In the genomic region with DNA sequence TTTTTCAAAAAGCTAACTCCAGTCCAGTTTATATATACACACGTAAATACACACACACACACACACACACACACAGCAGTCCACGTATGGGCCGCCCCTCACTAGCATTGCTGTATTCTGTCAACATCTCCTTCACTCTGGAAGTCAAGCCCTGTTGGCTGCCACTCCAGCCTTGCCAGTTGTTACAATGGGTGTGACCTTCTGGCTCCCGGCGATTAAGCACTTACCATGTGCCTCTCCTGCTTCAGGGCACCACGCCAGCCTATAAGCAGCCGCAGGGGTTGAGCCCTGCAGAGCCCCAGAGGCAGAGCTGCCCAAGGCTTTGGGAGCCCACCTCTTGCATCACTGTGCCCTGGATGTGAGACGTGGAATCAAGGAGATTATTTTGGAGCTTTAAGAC, we compare ENCODE assay signal across 12 cellular contexts. TPM values are rescaled to one million over a fixed set of nuclear protein-coding genes. Genes with fewer than 3 reads are reported as not detected.
DNase-seq lines count a peak whose midpoint lies in the region; ATAC-seq, FAIRE-seq and TF ChIP-seq lines count a peak whose summit lies in the region.
"Had no signal": no experiment of that assay in that cellular context is flagged by ENCODE, and none has a peak within 500 bp of the region (broad histone marks: within the 10 kb centered on the region; RNA-seq: fewer than 3 reads in every experiment).

No MANE protein-coding gene starts in this region.

- H3K27ac ChIP-seq in A673 (ENCODE audit: low read depth, low read length, poor library complexity, severe bottlenecking) (no peak overlapping the region), RWPE1 (no peak overlapping the region), mesenchymal stem cell (ENCODE audit: low read length, poor library complexity, severe bottlenecking) (no peak overlapping the region)

- POLR2A ChIA-PET in A673 (lab: Charles Lee; ENCODE audit: low non-redundant PET): no interaction called here
- POLR2A ChIA-PET in RWPE1 (lab: Yijun Ruan, JAX; ENCODE audit: low non-redundant PET): no interaction called here

- H3K4me1 ChIP-seq in A673 (ENCODE audit: insufficient read depth, low read length, poor library complexity, severe bottlenecking) (peaks cover 8% of the 10 kb centered on the region), mesenchymal stem cell (ENCODE audit: control insufficient read depth, insufficient read depth, low read depth, low read length) (peaks cover 9% of the 10 kb centered on the region)

- BruUV-seq in A673 (replicated peaks; lab: Mats Ljungman, UMichigan): no TSS peak

- H2AFZ ChIP-seq in mesenchymal stem cell (ENCODE audit: low read depth, low read length): no peak overlapping the region

- H3K23ac ChIP-seq in mesenchymal stem cell (ENCODE audit: low read length in 2 of 2): no peak overlapping the region

- H2AK5ac ChIP-seq in mesenchymal stem cell (ENCODE audit: low read length, severe bottlenecking): no peak overlapping the region

- no peak overlapping the region for H2BK5ac ChIP-seq in mesenchymal stem cell (ENCODE audit: low read depth, low read length, poor library complexity, severe bottlenecking)

- H4K8ac ChIP-seq in mesenchymal stem cell (ENCODE audit: low read length): no peak overlapping the region

- ATAC-seq in left colon (peak; percentile 93), HG03045 (IDR thresholded peaks at IDR 0.05; ENCODE audit: unreplicated experiment) (no peak)

- H3K79me1 ChIP-seq in mesenchymal stem cell (replicated peaks; ENCODE audit: low read length, poor library complexity, severe bottlenecking): no peaks in the 10 kb centered on the region

- H3K9ac ChIP-seq in mesenchymal stem cell (ENCODE audit: low read length): no peak overlapping the region

- H3K18ac ChIP-seq in mesenchymal stem cell (ENCODE audit: low read depth in 1 of 2, low read length in 2 of 2): peak overlapping the region in 1 of 2 experiments; percentile 14

- no peak overlapping the region for H2BK15ac ChIP-seq in mesenchymal stem cell (ENCODE audit: low read depth, poor library complexity, severe bottlenecking)

- H2BK120ac ChIP-seq in mesenchymal stem cell (ENCODE audit: low read depth, low read length): no peak overlapping the region

- DNase-seq in A673 (ENCODE audit: low spot score): peak; percentile 30
- peak; percentile 71 for DNase-seq in NCI-H1105 (lab: John Stamatoyannopoulos, UW)
- peak; percentile 73 for DNase-seq in NCI-H774 (lab: John Stamatoyannopoulos, UW)
- DNase-seq in left colon: peak; percentile 84 to 85
- DNase-seq in RWPE1 (ENCODE audit: low spot score): no peak
- DNase-seq in H54 (ENCODE audit: insufficient read length, low spot score): no peak
- no peak for DNase-seq in mesenchymal stem cell
- DNase-seq: activated CD4-positive, alpha-beta T cell treated with anti-CD3 and anti-CD28 coated beads for 1 hour; activated T-cell treated with anti-CD3 and anti-CD28 coated beads, Interleukin-2, amount 50 U/mL, for 24 hours; hippocampal formation; MV-4-11 had no signal

- H3K4me3 ChIP-seq in A673 (ENCODE audit: low read depth, low read length, poor library complexity, severe bottlenecking) (no peak overlapping the region), mesenchymal stem cell (ENCODE audit: insufficient read depth in 1 of 2, low read depth in 1 of 2, low read length in 2 of 2) (no peak overlapping the region)

- H3K4ac ChIP-seq in mesenchymal stem cell (ENCODE audit: low read depth in 1 of 2, low read length in 2 of 2): no peak overlapping the region

- 92% methylated on average over 8 of the region's 8 CpGs for WGBS in mesenchymal stem cell

- H3K36me3 ChIP-seq in A673 (ENCODE audit: insufficient read depth, low read length, poor library complexity, severe bottlenecking): no peaks in the 10 kb centered on the region
- H3K36me3 ChIP-seq in mesenchymal stem cell (ENCODE audit: control insufficient read depth in 1 of 2, insufficient read depth in 2 of 2, low read depth in 1 of 2, low read length in 2 of 2): no peaks in the 10 kb centered on the region

- H3K14ac ChIP-seq in mesenchymal stem cell (ENCODE audit: low read length in 2 of 2): no peak overlapping the region

- H3K4me2 ChIP-seq in mesenchymal stem cell (ENCODE audit: low read length, poor library complexity, severe bottlenecking): no peak overlapping the region

- H2BK12ac ChIP-seq in mesenchymal stem cell (ENCODE audit: low read length in 2 of 2): no peak overlapping the region

- H3K9me3 ChIP-seq in A673 (ENCODE audit: low read depth, low read length, poor library complexity, severe bottlenecking) (no peaks in the 10 kb centered on the region), mesenchymal stem cell (ENCODE audit: control insufficient read depth, low read length) (no peaks in the 10 kb centered on the region)

- no peak for FAIRE-seq in H54 (lab: Jason Lieb, UNC)

- TF ChIP-seq POLR2A in H54 (IDR thresholded peaks at IDR 0.05; ENCODE audit: low read depth, low read length): no peak

- no peak overlapping the region for H4K91ac ChIP-seq in mesenchymal stem cell (ENCODE audit: low read length)

- CTCF ChIA-PET in A673 (lab: Charles Lee): no interaction called here
- CTCF ChIA-PET in RWPE1 (lab: Yijun Ruan, JAX): no interaction called here

- TF ChIP-seq CTCF in A673 (conservative IDR thresholded peaks at IDR 0.05; ENCODE audit: low read depth, low read length) (no peak), RWPE1 (conservative IDR thresholded peaks at IDR 0.05; ENCODE audit: low read depth) (no peak)

- H3K27me3 ChIP-seq in A673 (replicated peaks; ENCODE audit: insufficient read depth, low read depth, low read length, poor library complexity): no peaks in the 10 kb centered on the region
- peaks cover 0 to 3% of the 10 kb centered on the region in 2 experiments for H3K27me3 ChIP-seq in mesenchymal stem cell (ENCODE audit: control insufficient read depth in 1 of 2, insufficient read depth in 1 of 2, low read length in 2 of 2)

- intact Hi-C loops in A673 (cut with micrococcal nuclease; ENCODE audit: unreplicated experiment) (no loop called here), left colon (cut with DNase I, micrococcal nuclease) (no loop called here)

RNA-seq across cellular contexts. Expression of gene ROCK2, which starts 54.3 kb away (rescaled TPM):
- total RNA-seq in A673 (2021) (46.2 and 49.4 TPM in 2 replicates), left colon (10 to 100 TPM; 78.4 to 90.9 TPM)
- polyA plus RNA-seq in mesenchymal stem cell (2013, experiment 1 of 2): 27.3 TPM
- 25.6 TPM for polyA plus RNA-seq in mesenchymal stem cell (2013, experiment 2 of 2)

Comparison
In these comparisons a context has a peak if more than half of its experiments do, and no peak if none do; other contexts are left out.
1. DNase-seq: peak in A673 (single experiment), NCI-H1105 (single experiment), NCI-H774 (single experiment) and left colon (2 of 2); none in RWPE1 (single experiment), H54 (single experiment) and mesenchymal stem cell (single experiment).